In the genomic region with DNA sequence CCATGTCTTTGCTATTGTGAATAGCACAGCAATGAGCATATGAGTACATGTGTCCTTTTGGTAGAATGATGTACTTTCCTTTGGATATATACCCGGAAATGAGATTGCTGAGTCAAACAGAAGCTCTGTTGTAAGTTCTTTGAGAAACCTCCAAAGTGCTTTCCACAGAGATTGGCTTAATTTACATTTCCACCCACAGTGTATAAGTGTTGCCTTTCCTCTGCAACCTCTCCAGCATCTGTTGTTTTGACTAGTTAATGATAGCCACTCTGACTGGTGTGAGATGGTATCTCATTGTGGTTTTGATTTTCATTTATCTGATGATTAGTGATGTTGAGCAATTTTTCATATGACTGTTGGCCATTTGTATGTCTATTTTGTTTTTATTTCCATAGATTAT, we compare ENCODE assay signal across 14 cellular contexts.
DNase-seq lines count a peak whose midpoint lies in the region; ATAC-seq lines count a peak whose summit lies in the region.
"Had no signal": no experiment of that assay in that cellular context is flagged by ENCODE, and none has a peak within 500 bp of the region (broad histone marks: within the 10 kb centered on the region; RNA-seq: fewer than 3 reads in every experiment).

No MANE protein-coding gene starts in this region.

- ATAC-seq in GM18517 (IDR thresholded peaks at IDR 0.05; ENCODE audit: unreplicated experiment) (no peak), GM19035 (IDR thresholded peaks at IDR 0.05; ENCODE audit: unreplicated experiment) (no peak)
- ATAC-seq: HepG2 had no signal

- DNase-seq in DMS 273 (lab: John Stamatoyannopoulos, UW; ENCODE audit: unreplicated experiment) (peak; percentile 28), LHCN-M2 (ENCODE audit: low read depth) (peak; percentile 2), fibroblast of gingiva (ENCODE audit: low read depth) (peak; percentile 7), iris pigment epithelial cell (ENCODE audit: low read depth) (peak; percentile 55)
- no peak for DNase-seq in stimulated activated CD4-positive, alpha-beta T cell treated with anti-CD3 and anti-CD28 coated beads, Interleukin-2, amount 100 ng/mL, for 24 hours
- DNase-seq in stimulated activated CD8-positive, alpha-beta memory T cell treated with anti-CD3 and anti-CD28 coated beads, Interleukin-4, amount 100 ng/mL, for 48 hours, result no peak
- DNase-seq: CD8-positive, alpha-beta memory T cell; DND-41; GDM1; GM23248; H7 had no signal

Comparison
In these comparisons a context has a peak if more than half of its experiments do, and no peak if none do; other contexts are left out.
1. DNase-seq: peak in DMS 273 (single experiment), LHCN-M2 (single experiment), fibroblast of gingiva (single experiment) and iris pigment epithelial cell (single experiment); none in stimulated activated CD4-positive, alpha-beta T cell treated with anti-CD3 and anti-CD28 coated beads, Interleukin-2, amount 100 ng/mL, for 24 hours (0 of 2) and stimulated activated CD8-positive, alpha-beta memory T cell treated with anti-CD3 and anti-CD28 coated beads, Interleukin-4, amount 100 ng/mL, for 48 hours (single experiment).